Comparison of ENCODE assay signal across 26 cellular contexts in the genomic region with DNA sequence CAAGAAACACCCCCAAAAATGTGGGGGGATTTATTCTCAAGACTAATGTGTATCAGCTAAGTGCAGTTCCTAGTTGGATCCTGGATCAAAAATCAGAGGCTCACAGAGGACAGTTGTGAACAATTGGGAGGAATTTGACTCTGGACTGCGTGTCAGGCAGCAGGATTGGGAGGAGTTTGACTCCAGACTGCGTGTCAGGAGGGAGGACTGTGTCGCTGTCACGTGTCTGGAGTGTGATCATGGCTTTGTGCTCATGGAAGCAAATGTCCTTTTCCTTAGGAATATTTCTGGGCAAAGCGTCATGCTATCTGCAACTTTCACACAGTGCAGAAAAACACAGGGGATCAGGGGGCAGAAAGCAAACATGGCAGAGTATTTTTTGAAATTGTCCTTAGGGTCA.
A peak's percentile ranks its signal among the peaks of the same experiment; 100 is the strongest.
DNase-seq lines count a peak whose midpoint lies in the region; ATAC-seq, FAIRE-seq and TF ChIP-seq lines count a peak whose summit lies in the region.
"Had no signal": no experiment of that assay in that cellular context is flagged by ENCODE, and none has a peak within 500 bp of the region (broad histone marks: within the 10 kb centered on the region; RNA-seq: fewer than 3 reads in every experiment).

No MANE protein-coding gene starts in this region.

- no peaks in the 10 kb centered on the region for H3K79me1 ChIP-seq in H1 (ENCODE audit: low read depth, low read length)

- no peak overlapping the region for H4K8ac ChIP-seq in H1 (ENCODE audit: extremely low read depth, insufficient read depth, low read length)

- H3K18ac ChIP-seq in H1 (ENCODE audit: extremely low read depth, low read length) = no peak overlapping the region

- no peak overlapping the region for H3K4ac ChIP-seq in H1 (replicated peaks; ENCODE audit: insufficient read length, low read depth, low read length)

- CTCF ChIA-PET in activated CD4-positive, alpha-beta memory T cell treated with anti-CD3 and anti-CD28 coated beads for 36 hours (lab: Charles Lee) = interaction anchor here (1.3 to 1.9 kb wide), 2 partner anchors 20 to 30 kb away, joined by 3 to 5 read pairs; no protein-coding TSS in a partner anchor
- CTCF ChIA-PET in H1 (lab: Charles Lee; ENCODE audit: partially characterized antibody) = interaction anchor here (1.1 to 1.6 kb wide), 3 partner anchors 24 to 30 kb away, joined by 3 to 8 read pairs (median 4); no protein-coding TSS in a partner anchor

- peak overlapping the region; percentile 57 for H3K23ac ChIP-seq in H1 (ENCODE audit: insufficient read length)

- no peak overlapping the region for H2BK5ac ChIP-seq in H1 (ENCODE audit: low read depth, low read length)

- H2BK120ac ChIP-seq in H1 (replicated peaks; ENCODE audit: low read depth, low read length) = no peak overlapping the region

- no peak overlapping the region for H3K56ac ChIP-seq in H1 (replicated peaks; ENCODE audit: insufficient read length, low read depth, low read length)

- H3K4me3 Mint-ChIP-seq in stimulated activated naive CD8-positive, alpha-beta T cell treated with anti-CD3 and anti-CD28 coated beads, Interleukin-15, Interleukin-2, amounts not matched to agents 100 ng/mL and 50 ng/mL, for 24 hours = peak overlapping the region; percentile 61
- peak overlapping the region in 1 of 2 donors; percentile 60 for H3K4me3 Mint-ChIP-seq in stimulated activated naive CD8-positive, alpha-beta T cell treated with anti-CD3 and anti-CD28 coated beads, Interleukin-15, amount 100 ng/mL, for 72 hours
- no peak overlapping the region for H3K4me3 Mint-ChIP-seq in activated CD4-positive, alpha-beta memory T cell treated with anti-CD3 and anti-CD28 coated beads for 36 hours

- H3K36me3 Mint-ChIP-seq in stimulated activated naive CD8-positive, alpha-beta T cell treated with anti-CD3 and anti-CD28 coated beads, Interleukin-15, Interleukin-2, amounts not matched to agents 100 ng/mL and 50 ng/mL, for 24 hours (ENCODE audit: low read depth) = peaks cover 39% of the 10 kb centered on the region
- peaks cover 11% of the 10 kb centered on the region for H3K36me3 Mint-ChIP-seq in activated CD4-positive, alpha-beta memory T cell treated with anti-CD3 and anti-CD28 coated beads for 36 hours

- no peaks in the 10 kb centered on the region; the same call in 1 of the 2 replicates for H3K23me2 ChIP-seq in H1 (ENCODE audit: low read depth, low read length)

- H3K4me2 ChIP-seq in H1 (ENCODE audit: insufficient read depth in 1 of 2, low read depth in 2 of 2, low read length in 2 of 2) = no peak overlapping the region
- H3K4me2 ChIP-seq: SK-N-SH had no signal

- no peak overlapping the region for H2BK15ac ChIP-seq in H1 (ENCODE audit: low read length)

- no peak overlapping the region for H2AFZ ChIP-seq in H1 (ENCODE audit: low read length)

- H4K20me1 ChIP-seq in H1 (replicated peaks in 1 of 2; ENCODE audit: control insufficient read depth in 1 of 2, insufficient read depth in 2 of 2, low read length in 2 of 2) = no peaks in the 10 kb centered on the region

- intact Hi-C loops in activated CD4-positive, alpha-beta memory T cell treated with anti-CD3 and anti-CD28 coated beads for 36 hours (cut with micrococcal nuclease) = no loop called here

- H2BK20ac ChIP-seq in H1 (ENCODE audit: low read length) = no peak overlapping the region

- H3K36me3 ChIP-seq in H1 (ENCODE audit: control insufficient read depth in 2 of 4, insufficient read depth in 4 of 4, low read length in 3 of 4) = no peaks in the 10 kb centered on the region

- no peak for TF ChIP-seq EP300 in H1 (IDR thresholded peaks at IDR 0.05; ENCODE audit: borderline replicate concordance in 1 of 2, low read depth in 2 of 2, low read length in 2 of 2)

- no peak overlapping the region for H3K9ac ChIP-seq in H1 (replicated peaks in 1 of 4; ENCODE audit: extremely low read depth in 1 of 4, low read depth in 3 of 4, low read length in 3 of 4)
- H3K9ac ChIP-seq: SK-N-SH had no signal

- no peak for ATAC-seq in stimulated activated naive CD8-positive, alpha-beta T cell treated with anti-CD3 and anti-CD28 coated beads, Interleukin-15, amount 100 ng/mL, for 72 hours
- ATAC-seq: activated CD8-positive, alpha-beta memory T cell treated with anti-CD3 and anti-CD28 coated beads, Interleukin-2, amount 10 ng/mL, durations not matched to agents 7 days and 5 days; HCT116 had no signal

- H3K27me3 Mint-ChIP-seq in stimulated activated naive CD8-positive, alpha-beta T cell treated with anti-CD3 and anti-CD28 coated beads, Interleukin-15, Interleukin-2, amounts not matched to agents 100 ng/mL and 50 ng/mL, for 24 hours = no peaks in the 10 kb centered on the region
- H3K27me3 Mint-ChIP-seq in stimulated activated naive CD8-positive, alpha-beta T cell treated with anti-CD3 and anti-CD28 coated beads, Interleukin-15, amount 100 ng/mL, for 72 hours = no peaks in the 10 kb centered on the region
- H3K27me3 Mint-ChIP-seq in activated CD4-positive, alpha-beta memory T cell treated with anti-CD3 and anti-CD28 coated beads for 36 hours = no peaks in the 10 kb centered on the region
- H3K27me3 Mint-ChIP-seq: activated CD8-positive, alpha-beta memory T cell treated with anti-CD3 and anti-CD28 coated beads, Interleukin-2, amount 10 ng/mL, durations not matched to agents 7 days and 5 days; CD8-positive, alpha-beta memory T cell had no signal

- H3K4me1 ChIP-seq in H1 (replicated peaks in 1 of 4; ENCODE audit: control insufficient read depth in 3 of 4, insufficient read depth in 4 of 4, low read length in 3 of 4) = peaks cover 4 to 21% (median 14%) of the 10 kb centered on the region in 4 experiments

- no peak overlapping the region for H4K5ac ChIP-seq in H1 (ENCODE audit: insufficient read length, low read depth, low read length)

- no peak overlapping the region for H3K14ac ChIP-seq in H1 (ENCODE audit: insufficient read length)

- H3K9me3 Mint-ChIP-seq in stimulated activated naive CD8-positive, alpha-beta T cell treated with anti-CD3 and anti-CD28 coated beads, Interleukin-15, Interleukin-2, amounts not matched to agents 100 ng/mL and 50 ng/mL, for 24 hours = peaks cover under 1% of the 10 kb centered on the region
- peaks cover under 1% of the 10 kb centered on the region in 2 donors for H3K9me3 Mint-ChIP-seq in stimulated activated naive CD8-positive, alpha-beta T cell treated with anti-CD3 and anti-CD28 coated beads, Interleukin-15, amount 100 ng/mL, for 72 hours
- H3K9me3 Mint-ChIP-seq in activated CD4-positive, alpha-beta memory T cell treated with anti-CD3 and anti-CD28 coated beads for 36 hours = peaks cover under 1% of the 10 kb centered on the region
- H3K9me3 Mint-ChIP-seq: CD8-positive, alpha-beta memory T cell had no signal

- H3K27me3 ChIP-seq in H1 (replicated peaks in 1 of 4; ENCODE audit: control insufficient read depth in 3 of 4, extremely low read depth in 1 of 4, insufficient read depth in 3 of 4, low read length in 3 of 4) = no peaks in the 10 kb centered on the region
- H3K27me3 ChIP-seq: esophagus muscularis mucosa had no signal

- TF ChIP-seq POLR2A in H1 (IDR thresholded peaks at IDR 0.05; ENCODE audit: control extremely low read depth in 1 of 2, low read depth in 2 of 2, low read length in 2 of 2) = no peak

- H4K91ac ChIP-seq in H1 (replicated peaks; ENCODE audit: insufficient read length, low read length) = peak overlapping the region; percentile 17

- 88% methylated on average over 5 of the region's 5 CpGs; no CpG with 5 or more reads in 1 of the 2 experiments for WGBS in H1 (ENCODE audit: extremely low coverage in 1 of 2, insufficient coverage in 1 of 2, insufficient read length in 1 of 2, insufficient replicate concordance in 2 of 2, low coverage in 1 of 2, low lambda C conversion rate in 2 of 2, missing lambda C conversion rate in 1 of 2), 2 experiments

- no peak overlapping the region; the same call in 1 of the 2 replicates for H2AK5ac ChIP-seq in H1 (ENCODE audit: low read depth, low read length)

- TF ChIP-seq RAD21 in H1 (IDR thresholded peaks at IDR 0.05 in 1 of 2, conservative IDR thresholded peaks at IDR 0.05 in 1 of 2; ENCODE audit: low read depth in 2 of 2, low read length in 2 of 2) = no peak

- no peak overlapping the region for H2BK12ac ChIP-seq in H1 (ENCODE audit: low read depth, low read length)

- H3K4me3 ChIP-seq in H1 (ENCODE audit: extremely low read depth in 1 of 4, insufficient read depth in 2 of 4, low read depth in 3 of 4, low read length in 4 of 4) = no peak overlapping the region
- H3K4me3 ChIP-seq: esophagus muscularis mucosa, lung had no signal

- H3K27ac ChIP-seq in H1 (ENCODE audit: low read depth, low read length) = no peak overlapping the region
- H3K27ac ChIP-seq: esophagus muscularis mucosa had no signal

- no peak for FAIRE-seq in H1 (lab: Jason Lieb, UNC)
- FAIRE-seq: GM18507, keratinocyte, small intestine had no signal

- peak overlapping the region; percentile 88 for H3K27ac Mint-ChIP-seq in stimulated activated naive CD8-positive, alpha-beta T cell treated with anti-CD3 and anti-CD28 coated beads, Interleukin-15, Interleukin-2, amounts not matched to agents 100 ng/mL and 50 ng/mL, for 24 hours
- peak overlapping the region in 1 of 2 donors; percentile 69 for H3K27ac Mint-ChIP-seq in stimulated activated naive CD8-positive, alpha-beta T cell treated with anti-CD3 and anti-CD28 coated beads, Interleukin-15, amount 100 ng/mL, for 72 hours
- H3K27ac Mint-ChIP-seq in activated CD4-positive, alpha-beta memory T cell treated with anti-CD3 and anti-CD28 coated beads for 36 hours = peak overlapping the region; percentile 7

- H3K79me2 ChIP-seq in H1 (ENCODE audit: control insufficient read depth in 1 of 2, insufficient read depth in 2 of 2, low read length in 2 of 2) = no peaks in the 10 kb centered on the region

- no peak for DNase-seq in stimulated activated naive CD8-positive, alpha-beta T cell treated with anti-CD3 and anti-CD28 coated beads, Interleukin-15, amount 100 ng/mL, for 72 hours
- no peak for DNase-seq in activated CD4-positive, alpha-beta memory T cell treated with anti-CD3 and anti-CD28 coated beads for 36 hours
- DNase-seq in H1 (ENCODE audit: low read depth in 1 of 2, low spot score in 2 of 2) (no peak), islet precursor cell (no peak), Kasumi-1 (lab: John Stamatoyannopoulos, UW) (no peak), NCI-H146 treated with DMSO at 0.1 percent for 48 hours (lab: John Stamatoyannopoulos, UW; ENCODE audit: unreplicated experiment) (no peak)
- DNase-seq: activated CD8-positive, alpha-beta memory T cell treated with anti-CD3 and anti-CD28 coated beads, Interleukin-2, amount 10 ng/mL, durations not matched to agents 7 days and 5 days; cerebellar nuclear complex; DMS153; GDM1; MV-4-11; NCI-H1694; NCI-H2171 treated with DMSO at 0.1 percent for 48 hours; NCI-H526; SK-N-SH; small intestine; stimulated activated CD4-positive, alpha-beta T cell treated with anti-CD3 and anti-CD28 coated beads, Interleukin-2, amount 100 ng/mL, for 48 hours; stimulated activated naive CD4-positive, alpha-beta T cell; T-helper 9 cell had no signal

- H3K9me3 ChIP-seq in H1 (ENCODE audit: insufficient read depth in 2 of 2, low read depth in 1 of 2, low read length in 1 of 2) = no peaks in the 10 kb centered on the region
- H3K9me3 ChIP-seq: esophagus muscularis mucosa, SK-N-SH had no signal

- H3K4me1 Mint-ChIP-seq in stimulated activated naive CD8-positive, alpha-beta T cell treated with anti-CD3 and anti-CD28 coated beads, Interleukin-15, Interleukin-2, amounts not matched to agents 100 ng/mL and 50 ng/mL, for 24 hours (ENCODE audit: low read depth) = peaks cover 93% of the 10 kb centered on the region
- H3K4me1 Mint-ChIP-seq in stimulated activated naive CD8-positive, alpha-beta T cell treated with anti-CD3 and anti-CD28 coated beads, Interleukin-15, amount 100 ng/mL, for 72 hours = peaks cover 79% of the 10 kb centered on the region
- peaks cover 67% of the 10 kb centered on the region for H3K4me1 Mint-ChIP-seq in activated CD4-positive, alpha-beta memory T cell treated with anti-CD3 and anti-CD28 coated beads for 36 hours (ENCODE audit: low read depth)

- no peak for TF ChIP-seq CTCF in H1 (IDR thresholded peaks at IDR 0.05; ENCODE audit: control extremely low read depth in 1 of 3, insufficient read depth in 1 of 3, low read depth in 1 of 3, low read length in 3 of 3)

- POLR2A ChIA-PET in activated CD4-positive, alpha-beta memory T cell treated with anti-CD3 and anti-CD28 coated beads for 36 hours (lab: Charles Lee) = no interaction called here
- POLR2A ChIA-PET in H1 (lab: Charles Lee; ENCODE audit: partially characterized antibody) = interaction anchor here (0.6 kb wide), 1 partner anchor 37 kb away, joined by 3 read pairs; no protein-coding TSS in a partner anchor
